In genomic region chr1:154993572-154994268, GRCh38 we compare ENCODE assay signal across 16 cellular contexts. TPM values are rescaled to one million over a fixed set of nuclear protein-coding genes. Genes with fewer than 3 reads are reported as not detected.
DNase-seq lines count a peak whose midpoint lies in the region; ATAC-seq and TF ChIP-seq lines count a peak whose summit lies in the region.
"Had no signal": no experiment of that assay in that cellular context is flagged by ENCODE, and none has a peak within 500 bp of the region (broad histone marks: within the 10 kb centered on the region; RNA-seq: fewer than 3 reads in every experiment).

LENEP (plus strand) TSS chr1:154993586; CDS start chr1:154993608, 22 bp downstream.

- DNase-seq in Caco-2 (no peak), adipocyte (ENCODE audit: low read depth) (no peak), neuronal stem cell (ENCODE audit: low spot score) (no peak), NCI-H2196 (lab: John Stamatoyannopoulos, UW; ENCODE audit: unreplicated experiment) (no peak), dedifferentiated amniotic fluid mesenchymal stem cell (ENCODE audit: extremely low spot score) (no peak)
- no peak for DNase-seq in stimulated activated CD4-positive, alpha-beta T cell treated with anti-CD3 and anti-CD28 coated beads, Interleukin-12 subunit alpha, Interleukin-12 subunit beta, amount 100 ng/mL, for 4 hours
- DNase-seq: activated CD8-positive, alpha-beta memory T cell treated with anti-CD3 and anti-CD28 coated beads, Interleukin-2, amount 10 ng/mL, durations not matched to agents 7 days and 5 days; CD8-positive, alpha-beta T cell; cerebellar nuclear complex; NCI-H2081 treated with DMSO at 0.1 percent for 48 hours; SJCRH30; stimulated activated CD4-positive, alpha-beta T cell treated with anti-CD3 and anti-CD28 coated beads, Interleukin-4, amount 100 ng/mL, for 24 hours; stimulated activated naive CD4-positive, alpha-beta T cell had no signal

- H3K4me3 ChIP-seq in Caco-2 (ENCODE audit: low read depth, low read length) = no peak within 1 kb of the TSS
- H3K4me3 ChIP-seq in adipocyte (ENCODE audit: low read length) = no peak within 1 kb of the TSS
- H3K4me3 ChIP-seq in neuronal stem cell (ENCODE audit: low read length in 2 of 2) = no peak within 1 kb of the TSS
- H3K4me3 ChIP-seq: GM23248, SJCRH30 had no signal

- CTCF ChIA-PET in Caco-2 (lab: Charles Lee) = interaction anchor here (0.6 to 1.8 kb wide), 13 partner anchors 10 to 1030 kb away, joined by 3 to 8 read pairs (median 4); partner anchors contain the start of genes FLAD1, PBXIP1, PMVK and PYGO2

- H3K27ac ChIP-seq in neuronal stem cell (replicated peaks; ENCODE audit: low read length) = peak within 1 kb of the TSS; percentile 6
- H3K27ac ChIP-seq: GM23248, SJCRH30 had no signal

- no peak within 1 kb of the TSS for H4K91ac ChIP-seq in neuronal stem cell (ENCODE audit: low read depth, low read length, poor library complexity)

- no TSS peak for BruUV-seq in Caco-2 (replicated peaks; lab: Mats Ljungman, UMichigan)

- no peak within 1 kb of the TSS for H2BK5ac ChIP-seq in neuronal stem cell (ENCODE audit: low read length)

- ATAC-seq in HG02884 (IDR thresholded peaks at IDR 0.05; ENCODE audit: unreplicated experiment) = no peak
- ATAC-seq: activated CD8-positive, alpha-beta memory T cell treated with anti-CD3 and anti-CD28 coated beads, Interleukin-2, amount 10 ng/mL, durations not matched to agents 7 days and 5 days; CD8-positive, alpha-beta T cell had no signal

- H2BK12ac ChIP-seq in neuronal stem cell (ENCODE audit: low read length) = no peak within 1 kb of the TSS

- TF ChIP-seq EP300 in Ishikawa (IDR thresholded peaks at IDR 0.05; ENCODE audit: borderline replicate concordance) = no peak

- H3K36me3 Mint-ChIP-seq in Caco-2 (ENCODE audit: insufficient read depth, unreplicated experiment) = peaks cover 21% of the 10 kb centered on the region

- H3K27me3 ChIP-seq in Caco-2 (replicated peaks; ENCODE audit: control insufficient read depth, insufficient read depth, low read length) = no peaks in the 10 kb centered on the region
- H3K27me3 ChIP-seq in adipocyte (replicated peaks; ENCODE audit: control insufficient read depth, insufficient read depth, low read length) = no peaks in the 10 kb centered on the region
- peaks cover 0 to 2% (median 0%) of the 10 kb centered on the region in 3 experiments for H3K27me3 ChIP-seq in neuronal stem cell (ENCODE audit: control insufficient read depth in 3 of 3, insufficient read depth in 3 of 3, low read depth in 1 of 3, low read length in 3 of 3)
- H3K27me3 ChIP-seq: SJCRH30 had no signal

- POLR2A ChIA-PET in Caco-2 (lab: Charles Lee) = interaction anchor here (0.9 to 1.5 kb wide), 5 partner anchors 9 to 32 kb away, joined by 3 to 14 read pairs (median 6); partner anchors contain the start of genes CKS1B, FLAD1 and PYGO2

- H2BK120ac ChIP-seq in neuronal stem cell (ENCODE audit: low read depth, low read length) = peak within 1 kb of the TSS; percentile 92

- peaks cover 21% of the 10 kb centered on the region for H3K4me1 Mint-ChIP-seq in Caco-2 (ENCODE audit: low read depth, unreplicated experiment)

- H3K4me3 Mint-ChIP-seq in Caco-2 (ENCODE audit: unreplicated experiment) = no peak within 1 kb of the TSS
- H3K4me3 Mint-ChIP-seq: activated CD8-positive, alpha-beta memory T cell treated with anti-CD3 and anti-CD28 coated beads, Interleukin-2, amount 10 ng/mL, durations not matched to agents 7 days and 5 days; CD8-positive, alpha-beta T cell had no signal

- no peak within 1 kb of the TSS for H3K4ac ChIP-seq in neuronal stem cell (ENCODE audit: low read length)

- peak within 1 kb of the TSS; percentile 72 for H2BK15ac ChIP-seq in neuronal stem cell (ENCODE audit: low read length)

- intact Hi-C loops in Caco-2 (cut with micrococcal nuclease; ENCODE audit: unreplicated experiment) = no loop called here

- H3K14ac ChIP-seq in neuronal stem cell (ENCODE audit: low read length) = no peak within 1 kb of the TSS

- H3K9me3 Mint-ChIP-seq in Caco-2 (ENCODE audit: unreplicated experiment) = no peaks in the 10 kb centered on the region
- H3K9me3 Mint-ChIP-seq: CD8-positive, alpha-beta T cell had no signal

- H3K9ac ChIP-seq in adipocyte (ENCODE audit: low read length) (peak within 1 kb of the TSS; percentile 43), neuronal stem cell (ENCODE audit: low read depth, low read length, poor library complexity) (no peak within 1 kb of the TSS)
- H3K9ac ChIP-seq: GM23248 had no signal

- WGBS in neuronal stem cell (ENCODE audit: extremely low coverage in 2 of 2, insufficient read length in 2 of 2, insufficient replicate concordance in 1 of 2), 2 donors = no CpG with 5 or more reads among the region's 8 CpGs

- no peaks in the 10 kb centered on the region for H3K9me3 ChIP-seq in Caco-2
- H3K9me3 ChIP-seq in adipocyte (ENCODE audit: control insufficient read depth, low read length) = no peaks in the 10 kb centered on the region
- no peaks in the 10 kb centered on the region for H3K9me3 ChIP-seq in neuronal stem cell (replicated peaks in 1 of 2; ENCODE audit: control insufficient read depth in 2 of 2, insufficient read depth in 1 of 2, low read depth in 1 of 2, low read length in 2 of 2)
- H3K9me3 ChIP-seq: SJCRH30 had no signal

- TF ChIP-seq RAD21 in Ishikawa (IDR thresholded peaks at IDR 0.05; ENCODE audit: low read depth) = no peak

- no peak for TF ChIP-seq CTCF in Caco-2 (IDR thresholded peaks at IDR 0.05; ENCODE audit: insufficient read depth in 1 of 2, low read depth in 1 of 2, low read length in 1 of 2, severe bottlenecking in 1 of 2, unreplicated experiment in 1 of 2)

- H3K4me1 ChIP-seq in Caco-2 (0 out of 2 replicates have a peak, but pooled peaks cover 7% of the 10 kb centered on the region), adipocyte (ENCODE audit: control insufficient read depth, insufficient read depth, low read length) (peaks cover 16% of the 10 kb centered on the region), neuronal stem cell (ENCODE audit: control insufficient read depth in 2 of 2, insufficient read depth in 1 of 2, low read depth in 1 of 2, low read length in 2 of 2) (peaks cover 6% of the 10 kb centered on the region in 2 donors)
- H3K4me1 ChIP-seq: SJCRH30 had no signal

- H3K36me3 ChIP-seq in Caco-2 (ENCODE audit: control insufficient read depth, insufficient read depth, low read length) (peaks cover 3% of the 10 kb centered on the region; the same call in 1 of the 2 replicates), adipocyte (ENCODE audit: control insufficient read depth, insufficient read depth, low read length, severe bottlenecking) (peaks cover 15% of the 10 kb centered on the region), neuronal stem cell (replicated peaks in 1 of 2; ENCODE audit: control insufficient read depth in 2 of 2, insufficient read depth in 2 of 2, low read length in 2 of 2) (peaks cover 23 to 39% of the 10 kb centered on the region in 2 donors)

- H4K8ac ChIP-seq in neuronal stem cell (ENCODE audit: low read depth, low read length) = no peak within 1 kb of the TSS

- peak within 1 kb of the TSS; percentile 48 for H3K27ac Mint-ChIP-seq in Caco-2 (ENCODE audit: unreplicated experiment)
- H3K27ac Mint-ChIP-seq: activated CD8-positive, alpha-beta memory T cell treated with anti-CD3 and anti-CD28 coated beads, Interleukin-2, amount 10 ng/mL, durations not matched to agents 7 days and 5 days; CD8-positive, alpha-beta T cell had no signal

- no peak within 1 kb of the TSS for H2AFZ ChIP-seq in neuronal stem cell (ENCODE audit: low read length)
- H2AFZ ChIP-seq: GM23248 had no signal

- no peak within 1 kb of the TSS for H3K4me2 ChIP-seq in neuronal stem cell (ENCODE audit: insufficient read depth, low read length, poor library complexity, severe bottlenecking)

- peak within 1 kb of the TSS; percentile 6 for H3K18ac ChIP-seq in neuronal stem cell (ENCODE audit: low read length)

- H3K27me3 Mint-ChIP-seq in Caco-2 (ENCODE audit: insufficient read depth, unreplicated experiment) = no peaks in the 10 kb centered on the region
- H3K27me3 Mint-ChIP-seq: activated CD8-positive, alpha-beta memory T cell treated with anti-CD3 and anti-CD28 coated beads, Interleukin-2, amount 10 ng/mL, durations not matched to agents 7 days and 5 days had no signal

- H3K23ac ChIP-seq in neuronal stem cell (ENCODE audit: low read depth, low read length, poor library complexity) = no peak within 1 kb of the TSS

- peak within 1 kb of the TSS; percentile 41 for H2AK5ac ChIP-seq in neuronal stem cell (ENCODE audit: low read depth, low read length)

- H3K79me1 ChIP-seq in neuronal stem cell (ENCODE audit: low read depth, low read length) = peaks cover 2% of the 10 kb centered on the region

TF ChIP-seq in Ishikawa, 13 proteins besides CTCF, POLR2A, EP300 and RAD21:
- TF ChIP-seq NFIC (IDR thresholded peaks at IDR 0.05) = 0 out of 2 replicates have a peak, but pooled peaks have one; percentile 12
- TF ChIP-seq, protein P1, sequence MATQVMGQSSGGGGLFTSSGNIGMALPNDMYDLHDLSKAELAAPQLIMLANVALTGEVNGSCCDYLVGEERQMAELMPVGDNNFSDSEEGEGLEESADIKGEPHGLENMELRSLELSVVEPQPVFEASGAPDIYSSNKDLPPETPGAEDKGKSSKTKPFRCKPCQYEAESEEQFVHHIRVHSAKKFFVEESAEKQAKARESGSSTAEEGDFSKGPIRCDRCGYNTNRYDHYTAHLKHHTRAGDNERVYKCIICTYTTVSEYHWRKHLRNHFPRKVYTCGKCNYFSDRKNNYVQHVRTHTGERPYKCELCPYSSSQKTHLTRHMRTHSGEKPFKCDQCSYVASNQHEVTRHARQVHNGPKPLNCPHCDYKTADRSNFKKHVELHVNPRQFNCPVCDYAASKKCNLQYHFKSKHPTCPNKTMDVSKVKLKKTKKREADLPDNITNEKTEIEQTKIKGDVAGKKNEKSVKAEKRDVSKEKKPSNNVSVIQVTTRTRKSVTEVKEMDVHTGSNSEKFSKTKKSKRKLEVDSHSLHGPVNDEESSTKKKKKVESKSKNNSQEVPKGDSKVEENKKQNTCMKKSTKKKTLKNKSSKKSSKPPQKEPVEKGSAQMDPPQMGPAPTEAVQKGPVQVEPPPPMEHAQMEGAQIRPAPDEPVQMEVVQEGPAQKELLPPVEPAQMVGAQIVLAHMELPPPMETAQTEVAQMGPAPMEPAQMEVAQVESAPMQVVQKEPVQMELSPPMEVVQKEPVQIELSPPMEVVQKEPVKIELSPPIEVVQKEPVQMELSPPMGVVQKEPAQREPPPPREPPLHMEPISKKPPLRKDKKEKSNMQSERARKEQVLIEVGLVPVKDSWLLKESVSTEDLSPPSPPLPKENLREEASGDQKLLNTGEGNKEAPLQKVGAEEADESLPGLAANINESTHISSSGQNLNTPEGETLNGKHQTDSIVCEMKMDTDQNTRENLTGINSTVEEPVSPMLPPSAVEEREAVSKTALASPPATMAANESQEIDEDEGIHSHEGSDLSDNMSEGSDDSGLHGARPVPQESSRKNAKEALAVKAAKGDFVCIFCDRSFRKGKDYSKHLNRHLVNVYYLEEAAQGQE (IDR thresholded peaks at IDR 0.05; ENCODE audit: low read depth) = no peak
- no peak for TF ChIP-seq YY1 (IDR thresholded peaks at IDR 0.05; ENCODE audit: low read depth)
- no peak for TF ChIP-seq MAX (IDR thresholded peaks at IDR 0.05)

RNA-seq across cellular contexts. Expression of gene LENEP, which starts in this region (rescaled TPM):
- 0.50 and 0.53 TPM in 2 replicates for total RNA-seq in Caco-2 (2022)
- polyA plus RNA-seq in neuronal stem cell (2013, experiment 1 of 2) = not detected
- 0.10 TPM for polyA plus RNA-seq in neuronal stem cell (2013, experiment 2 of 2)
- total RNA-seq: CD8-positive, alpha-beta T cell; GM23248; SJCRH30 had no signal
- polyA plus RNA-seq: GM23248 had no signal
